ENCODE assay signal across 8 cellular contexts in the genomic region with DNA sequence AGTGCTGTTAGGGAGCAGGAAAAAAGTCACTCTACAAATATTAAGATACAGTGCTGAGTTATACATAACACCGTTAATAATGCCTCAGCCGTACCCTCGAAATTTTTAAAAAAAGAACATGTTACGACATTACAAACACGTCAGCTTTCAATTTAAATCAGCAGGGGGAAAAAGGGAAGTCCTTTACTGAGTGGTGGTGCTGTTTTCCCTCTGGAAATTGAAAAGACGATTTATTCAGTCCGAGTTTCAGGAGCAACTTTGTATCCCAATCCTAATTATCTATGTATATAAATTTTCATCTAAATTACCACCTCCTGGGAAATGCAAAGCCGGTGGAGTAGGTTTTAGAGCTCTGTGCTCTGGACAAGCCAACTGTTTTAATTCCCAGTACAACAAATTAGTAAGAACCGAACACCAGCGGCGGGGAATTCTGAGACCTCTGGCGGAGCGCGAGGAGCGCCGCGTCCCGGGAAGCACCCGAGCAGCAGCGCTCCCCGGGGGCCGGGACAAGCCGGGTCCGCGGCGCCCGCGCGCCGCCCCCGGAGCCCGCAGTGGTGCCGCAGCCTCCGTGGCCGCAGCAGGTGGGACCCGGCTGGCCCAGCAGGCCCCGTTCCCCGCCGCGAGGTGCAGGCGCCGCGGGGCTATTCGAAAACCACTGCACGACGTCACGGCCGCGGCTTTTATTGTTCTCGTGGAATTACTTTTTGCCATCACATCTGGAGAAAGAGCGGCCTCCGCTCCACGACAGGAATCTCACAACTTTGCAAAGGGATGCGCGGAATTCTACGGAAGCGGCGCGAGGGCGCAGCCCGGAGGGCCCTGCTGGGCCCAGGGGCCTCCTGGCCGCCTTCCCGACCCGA. TPM values are rescaled to one million over a fixed set of nuclear protein-coding genes. Genes with fewer than 3 reads are reported as not detected.
DNase-seq lines count a peak whose midpoint lies in the region; ATAC-seq and TF ChIP-seq lines count a peak whose summit lies in the region.

No MANE protein-coding gene starts in this region.

- ATAC-seq in HG02798 (IDR thresholded peaks at IDR 0.05; ENCODE audit: poor library complexity, unreplicated experiment) = peak; percentile 11

- no peaks in the 10 kb centered on the region for H3K36me3 Mint-ChIP-seq in nephron progenitor cell (ENCODE audit: low read depth)

- H3K4me3 ChIP-seq in fibroblast of villous mesenchyme (ENCODE audit: low read depth, low read length) = peak overlapping the region; percentile 63

- peaks cover 39% of the 10 kb centered on the region for H3K27me3 Mint-ChIP-seq in nephron progenitor cell (ENCODE audit: low read depth, poor library complexity)

- TF ChIP-seq CTCF in fibroblast of villous mesenchyme (IDR thresholded peaks at IDR 0.05; ENCODE audit: insufficient read depth, low read depth, low read length) (no peak), nephron progenitor cell (IDR thresholded peaks at IDR 0.05) (no peak)

- H3K27ac Mint-ChIP-seq in nephron progenitor cell = no peak overlapping the region

- H3K4me1 Mint-ChIP-seq in nephron progenitor cell = peaks cover 34% of the 10 kb centered on the region

- DNase-seq in NCI-H82 (lab: John Stamatoyannopoulos, UW) (peak; percentile 56), NCI-H82 treated with DMSO at 0.1 percent for 48 hours (lab: John Stamatoyannopoulos, UW; ENCODE audit: unreplicated experiment) (no peak), NCI-H510A treated with DMSO at 0.1 percent for 48 hours (lab: John Stamatoyannopoulos, UW) (peak; percentile 32), activated T-helper 1 cell treated with Interleukin-2 at 50 U/mL for 16 hours (ENCODE audit: low read depth) (peak; percentile 1), fibroblast of villous mesenchyme (ENCODE audit: low read depth) (peak; percentile 51), nephron progenitor cell (peak; percentile 61), mucosa of gallbladder (ENCODE audit: low spot score) (no peak)

- H3K4me3 Mint-ChIP-seq in nephron progenitor cell = peak overlapping the region; percentile 91

- H3K9me3 Mint-ChIP-seq in nephron progenitor cell = no peaks in the 10 kb centered on the region

RNA-seq across cellular contexts. Expression of a gene that starts 1.0 kb away (rescaled TPM):
- total RNA-seq in fibroblast of villous mesenchyme (13.9 and 14.7 TPM in 2 replicates), mucosa of gallbladder (16.3 TPM)

Comparison
In these comparisons a context has a peak if more than half of its experiments do, and no peak if none do; other contexts are left out.
1. DNase-seq: peak in NCI-H82 (single experiment), NCI-H510A treated with DMSO at 0.1 percent for 48 hours (single experiment), activated T-helper 1 cell treated with Interleukin-2 at 50 U/mL for 16 hours (single experiment), fibroblast of villous mesenchyme (single experiment) and nephron progenitor cell (single experiment); none in NCI-H82 treated with DMSO at 0.1 percent for 48 hours (single experiment) and mucosa of gallbladder (single experiment).